In genomic region chr16:56450275-56450889, GRCh38 we compare ENCODE assay signal across 8 cellular contexts. TPM values are rescaled to one million over a fixed set of nuclear protein-coding genes. Genes with fewer than 3 reads are reported as not detected.
DNase-seq lines count a peak whose midpoint lies in the region; TF ChIP-seq lines count a peak whose summit lies in the region.

No MANE protein-coding gene starts in this region.

- WGBS in testis, 2 donors, result 5% methylated on average over 13 of the region's 13 CpGs

- peak overlapping the region; percentile 99 for H3K27ac Mint-ChIP-seq in activated naive CD8-positive, alpha-beta T cell

- peak; percentile 28 for DNase-seq in AG08395 (ENCODE audit: low spot score)
- peak; percentile 50 for DNase-seq in H7
- peak; percentile 28 for DNase-seq in iPS-NIHi7 (ENCODE audit: extremely low spot score)
- no peak for DNase-seq in testis
- DNase-seq in LoVo (ENCODE audit: low spot score), result no peak
- DNase-seq in Ammon's horn (ENCODE audit: low spot score), result no peak
- no peak for DNase-seq in NCI-H446 (lab: John Stamatoyannopoulos, UW)

- peaks cover 11% of the 10 kb centered on the region for H3K36me3 ChIP-seq in H7 (replicated peaks; ENCODE audit: control insufficient read depth, insufficient read depth, low read length)
- H3K36me3 ChIP-seq in testis (ENCODE audit: low read depth, missing control alignments), result no peaks in the 10 kb centered on the region

- no peaks in the 10 kb centered on the region for H3K9me3 ChIP-seq in testis

- no peaks in the 10 kb centered on the region for H3K27me3 Mint-ChIP-seq in activated naive CD8-positive, alpha-beta T cell

- TF ChIP-seq POLR2A in testis (IDR thresholded peaks at IDR 0.05), result no peak

- no peak for TF ChIP-seq CTCF in testis (IDR thresholded peaks at IDR 0.05)

- intact Hi-C loops in testis (cut with DNase I; ENCODE audit: low total_unique reads), result no loop called here

- H3K4me1 ChIP-seq in testis, result peaks cover 20% of the 10 kb centered on the region

- no peaks in the 10 kb centered on the region for H3K27me3 ChIP-seq in H7 (ENCODE audit: control insufficient read depth, insufficient read depth, low read length)
- H3K27me3 ChIP-seq in testis, result no peaks in the 10 kb centered on the region

- H3K4me3 ChIP-seq in H7 (ENCODE audit: insufficient read depth, low read depth, low read length) (peak overlapping the region; percentile 98), testis (peak overlapping the region; percentile 77 to 98)

- H3K9me3 Mint-ChIP-seq in activated naive CD8-positive, alpha-beta T cell (ENCODE audit: low read depth), result no peaks in the 10 kb centered on the region

- peaks cover 7% of the 10 kb centered on the region for H3K36me3 Mint-ChIP-seq in activated naive CD8-positive, alpha-beta T cell

- H3K4me1 Mint-ChIP-seq in activated naive CD8-positive, alpha-beta T cell (ENCODE audit: low read depth), result peaks cover 55% of the 10 kb centered on the region

- peak overlapping the region; percentile 100 for H3K4me3 Mint-ChIP-seq in activated naive CD8-positive, alpha-beta T cell

- peak overlapping the region; percentile 63 to 76 for H3K27ac ChIP-seq in testis

RNA-seq across cellular contexts. Expression of gene NUDT21, which starts 0.8 kb away (rescaled TPM):
- total RNA-seq in H7 (2014; rRNA removed; shearing (Covaris generic)), result 158 and 160 TPM in 2 replicates
- 10 to 100 TPM; 67.7 to 75.3 TPM for total RNA-seq in testis
- 224 TPM for polyA plus RNA-seq in testis (ENCODE audit: insufficient read depth, low read depth, low replicate concordance)

RNA-seq across cellular contexts. Expression of gene OGFOD1, which starts 1.0 kb away (rescaled TPM):
- 70.2 and 74.1 TPM in 2 replicates for total RNA-seq in H7 (2014; rRNA removed; shearing (Covaris generic))
- 10 to 100 TPM; 26.7 to 34.5 TPM for total RNA-seq in testis
- 38.2 TPM for polyA plus RNA-seq in testis (ENCODE audit: insufficient read depth, low read depth, low replicate concordance)

RNA-seq across cellular contexts. Expression of gene AMFR, which starts 25.0 kb away (rescaled TPM):
- total RNA-seq in H7 (2014; rRNA removed; shearing (Covaris generic)), result 83.1 and 91.1 TPM in 2 replicates
- total RNA-seq in testis, result 100 to 1,000 TPM; 287 to 337 TPM
- polyA plus RNA-seq in testis (ENCODE audit: insufficient read depth, low read depth, low replicate concordance), result 258 TPM

Comparison
In these comparisons a context has a peak if more than half of its experiments do, and no peak if none do; other contexts are left out.
1. DNase-seq: peak in AG08395 (single experiment), H7 (single experiment) and iPS-NIHi7 (single experiment); none in testis (single experiment), LoVo (single experiment), Ammon's horn (single experiment) and NCI-H446 (0 of 2).